9 cellular contexts compared by ENCODE assay signal in genomic region chr7:157474685-157475084, GRCh38.
DNase-seq lines count a peak whose midpoint lies in the region; ATAC-seq and TF ChIP-seq lines count a peak whose summit lies in the region.
"Had no signal": no experiment of that assay in that cellular context is flagged by ENCODE, and none has a peak within 500 bp of the region (broad histone marks: within the 10 kb centered on the region; RNA-seq: fewer than 3 reads in every experiment).

No MANE protein-coding gene starts in this region.

- POLR2A ChIA-PET in activated CD8-positive, alpha-beta T cell treated with anti-CD3 and anti-CD28 coated beads for 36 hours (lab: Charles Lee): interaction anchor here (1.2 kb wide), 1 partner anchor 9 kb away, joined by 5 read pairs; no protein-coding TSS in a partner anchor
- POLR2A ChIA-PET in activated CD8-positive, alpha-beta T cell treated with anti-CD3 and anti-CD28 coated beads, Interleukin-2, amount 10 ng/mL, durations not matched to agents 7 days and 5 days (lab: Charles Lee): no interaction called here

- intact Hi-C loops in activated CD8-positive, alpha-beta T cell treated with anti-CD3 and anti-CD28 coated beads for 36 hours (cut with micrococcal nuclease): no loop called here

- peaks cover 46% of the 10 kb centered on the region for H3K4me1 Mint-ChIP-seq in activated CD8-positive, alpha-beta T cell treated with anti-CD3 and anti-CD28 coated beads for 36 hours (ENCODE audit: low read depth)
- H3K4me1 Mint-ChIP-seq in activated CD8-positive, alpha-beta T cell treated with anti-CD3 and anti-CD28 coated beads, Interleukin-2, amount 10 ng/mL, durations not matched to agents 7 days and 5 days (ENCODE audit: low read depth): peaks cover 53% of the 10 kb centered on the region

- peaks cover 25% of the 10 kb centered on the region for H3K9me3 Mint-ChIP-seq in activated CD8-positive, alpha-beta T cell treated with anti-CD3 and anti-CD28 coated beads for 36 hours
- H3K9me3 Mint-ChIP-seq in activated CD8-positive, alpha-beta T cell treated with anti-CD3 and anti-CD28 coated beads, Interleukin-2, amount 10 ng/mL, durations not matched to agents 7 days and 5 days (ENCODE audit: insufficient read depth): peaks cover 25% of the 10 kb centered on the region

- ATAC-seq in activated CD8-positive, alpha-beta T cell treated with anti-CD3 and anti-CD28 coated beads for 36 hours: peak; percentile 28
- ATAC-seq in activated CD8-positive, alpha-beta T cell treated with anti-CD3 and anti-CD28 coated beads, Interleukin-2, amount 10 ng/mL, durations not matched to agents 7 days and 5 days: no peak
- ATAC-seq in GM21786 (IDR thresholded peaks at IDR 0.05; ENCODE audit: unreplicated experiment) (no peak), HG03520 (IDR thresholded peaks at IDR 0.05; ENCODE audit: unreplicated experiment) (no peak)

- H3K27ac Mint-ChIP-seq in activated CD8-positive, alpha-beta T cell treated with anti-CD3 and anti-CD28 coated beads for 36 hours: no peak overlapping the region
- H3K27ac Mint-ChIP-seq in activated CD8-positive, alpha-beta T cell treated with anti-CD3 and anti-CD28 coated beads, Interleukin-2, amount 10 ng/mL, durations not matched to agents 7 days and 5 days: no peak overlapping the region

- no peaks in the 10 kb centered on the region for H3K27me3 Mint-ChIP-seq in activated CD8-positive, alpha-beta T cell treated with anti-CD3 and anti-CD28 coated beads for 36 hours
- H3K27me3 Mint-ChIP-seq in activated CD8-positive, alpha-beta T cell treated with anti-CD3 and anti-CD28 coated beads, Interleukin-2, amount 10 ng/mL, durations not matched to agents 7 days and 5 days (ENCODE audit: low read depth): no peaks in the 10 kb centered on the region

- no peak overlapping the region for H3K4me3 Mint-ChIP-seq in activated CD8-positive, alpha-beta T cell treated with anti-CD3 and anti-CD28 coated beads for 36 hours
- no peak overlapping the region for H3K4me3 Mint-ChIP-seq in activated CD8-positive, alpha-beta T cell treated with anti-CD3 and anti-CD28 coated beads, Interleukin-2, amount 10 ng/mL, durations not matched to agents 7 days and 5 days

- no peak overlapping the region for H3K4me3 ChIP-seq in cardiac fibroblast (replicated peaks in 1 of 2; ENCODE audit: low read depth in 2 of 2, low read length in 2 of 2)
- no peak overlapping the region for H3K4me3 ChIP-seq in retinal pigment epithelial cell (ENCODE audit: low read length)
- H3K4me3 ChIP-seq: lung had no signal

- H3K36me3 Mint-ChIP-seq in activated CD8-positive, alpha-beta T cell treated with anti-CD3 and anti-CD28 coated beads for 36 hours (ENCODE audit: low read depth): peaks cover 11% of the 10 kb centered on the region
- peaks cover 46% of the 10 kb centered on the region for H3K36me3 Mint-ChIP-seq in activated CD8-positive, alpha-beta T cell treated with anti-CD3 and anti-CD28 coated beads, Interleukin-2, amount 10 ng/mL, durations not matched to agents 7 days and 5 days (ENCODE audit: low read depth)

- CTCF ChIA-PET in activated CD8-positive, alpha-beta T cell treated with anti-CD3 and anti-CD28 coated beads for 36 hours (lab: Charles Lee): interaction anchor here (0.9 to 1.8 kb wide), 10 partner anchors 12 to 152 kb away, joined by 3 to 7 read pairs (median 4); no protein-coding TSS in a partner anchor
- CTCF ChIA-PET in activated CD8-positive, alpha-beta T cell treated with anti-CD3 and anti-CD28 coated beads, Interleukin-2, amount 10 ng/mL, durations not matched to agents 7 days and 5 days (lab: Charles Lee): interaction anchor here (0.7 to 1.4 kb wide), 4 partner anchors 10 to 49 kb away, joined by 3 to 5 read pairs (median 4); no protein-coding TSS in a partner anchor

- TF ChIP-seq CTCF in activated CD8-positive, alpha-beta T cell treated with anti-CD3 and anti-CD28 coated beads for 36 hours (IDR thresholded peaks at IDR 0.05): peak; percentile 65
- TF ChIP-seq CTCF in cardiac fibroblast (IDR thresholded peaks at IDR 0.05; ENCODE audit: low read depth, low read length) (peak; percentile 20), retinal pigment epithelial cell (conservative IDR thresholded peaks at IDR 0.05; ENCODE audit: low read depth, low read length) (peak; percentile 31)

- DNase-seq in activated CD8-positive, alpha-beta T cell treated with anti-CD3 and anti-CD28 coated beads for 36 hours: peak; percentile 51
- DNase-seq in activated CD8-positive, alpha-beta T cell treated with anti-CD3 and anti-CD28 coated beads, Interleukin-2, amount 10 ng/mL, durations not matched to agents 7 days and 5 days: no peak
- peak; percentile 24 to 31 for DNase-seq in Kasumi-1 (lab: John Stamatoyannopoulos, UW)
- DNase-seq in cardiac fibroblast (ENCODE audit: low read depth in 2 of 2): peak in 1 of 2 donors; percentile 10
- no peak for DNase-seq in retinal pigment epithelial cell (ENCODE audit: low read depth)
- DNase-seq in NCI-H1436 treated with DMSO at 0.1 percent for 48 hours (lab: John Stamatoyannopoulos, UW): no peak

Comparison
In these comparisons a context has a peak if more than half of its experiments do, and no peak if none do; other contexts are left out.
1. DNase-seq: peak in activated CD8-positive, alpha-beta T cell treated with anti-CD3 and anti-CD28 coated beads for 36 hours (single experiment) and Kasumi-1 (2 of 2); none in activated CD8-positive, alpha-beta T cell treated with anti-CD3 and anti-CD28 coated beads, Interleukin-2, amount 10 ng/mL, durations not matched to agents 7 days and 5 days (single experiment), retinal pigment epithelial cell (single experiment) and NCI-H1436 treated with DMSO at 0.1 percent for 48 hours (single experiment).
2. Peak in every context shown above with its lines, with median percentiles within 50 percentile points of each other: CTCF ChIP-seq.